Comparison of ENCODE assay signal across 8 cellular contexts in the genomic region with DNA sequence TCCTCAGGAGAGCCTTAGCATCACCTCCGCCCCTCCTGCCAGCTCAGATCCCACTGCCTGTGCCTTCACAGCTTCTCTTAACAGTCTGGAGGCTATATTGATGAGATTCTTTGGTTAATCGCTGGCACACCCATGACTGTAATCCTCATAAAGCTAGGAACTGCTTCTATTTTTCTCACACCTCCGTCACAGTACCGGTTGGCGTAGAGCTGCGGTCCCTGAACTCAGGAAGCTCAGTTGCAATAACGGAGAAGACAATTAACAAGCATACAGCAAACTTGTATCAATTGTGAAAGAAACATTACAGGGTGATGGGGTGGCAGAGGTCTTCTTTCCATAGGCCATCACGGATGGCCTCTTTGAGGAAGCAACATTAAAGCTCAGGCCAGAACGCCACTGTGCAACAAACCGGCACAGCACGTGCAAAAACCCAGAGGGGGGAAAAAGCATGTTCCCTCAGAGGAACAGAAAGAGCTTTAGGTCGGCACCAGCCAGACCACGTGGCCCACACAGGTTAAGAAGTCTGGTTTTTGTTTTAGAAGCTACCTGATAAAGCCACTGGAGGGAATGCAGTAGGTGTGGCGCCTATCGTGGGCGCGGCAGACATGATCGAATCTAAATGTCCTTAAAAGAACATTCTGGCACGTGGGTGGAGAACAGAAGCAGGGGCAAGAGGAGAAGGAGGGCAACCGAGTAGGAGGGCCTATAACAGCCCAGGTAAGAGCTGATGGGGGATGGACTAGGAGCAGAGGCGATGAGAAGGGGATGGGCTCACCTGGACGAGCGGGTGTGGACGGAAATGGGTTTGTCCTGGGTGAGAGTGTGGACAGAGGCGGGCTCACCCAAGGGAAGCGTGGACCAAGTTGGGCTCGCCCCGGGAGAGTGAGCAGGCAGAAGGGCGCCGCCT. TPM values are rescaled to one million over a fixed set of nuclear protein-coding genes. Genes with fewer than 3 reads are reported as not detected.
DNase-seq lines count a peak whose midpoint lies in the region; ATAC-seq, FAIRE-seq and TF ChIP-seq lines count a peak whose summit lies in the region.
"Not testable (repeated sequence)": the region's sequence is repeated elsewhere in the genome, so short reads cannot be mapped to it uniquely, and the experiment has no call there.

No MANE protein-coding gene starts in this region.

- not testable (repeated sequence) for H3K4me1 ChIP-seq in BE2C; SJSA1 (replicated peaks); astrocyte (ENCODE audit: insufficient read depth, low read length)

- peak overlapping the region; percentile 66 for H3K27ac ChIP-seq in SJSA1
- H3K27ac ChIP-seq in astrocyte (ENCODE audit: low read depth, low read length) = peak overlapping the region; percentile 68
- peak overlapping the region; percentile 44 to 95 (median 88) for H3K27ac ChIP-seq in skin epidermis

- TF ChIP-seq CTCF in BE2C (IDR thresholded peaks at IDR 0.05; ENCODE audit: low read depth, low read length); astrocyte (IDR thresholded peaks at IDR 0.05; ENCODE audit: insufficient read depth, low read depth, low read length); fibroblast of pulmonary artery (IDR thresholded peaks at IDR 0.05; ENCODE audit: low read length, missing control alignments); mesothelial cell of epicardium (IDR thresholded peaks at IDR 0.05; ENCODE audit: unreplicated experiment): not testable (repeated sequence)

- not testable (repeated sequence) for H3K27me3 Mint-ChIP-seq in astrocyte (ENCODE audit: low read depth, unreplicated experiment); mesothelial cell of epicardium (ENCODE audit: low read depth)

- not testable (repeated sequence) for H3K36me3 ChIP-seq in BE2C; SJSA1; astrocyte (ENCODE audit: insufficient read depth, low read length)

- peak overlapping the region; percentile 88 for H3K4me2 ChIP-seq in astrocyte (ENCODE audit: low read length)

- peaks cover 40% of the 10 kb centered on the region for H3K79me2 ChIP-seq in astrocyte (ENCODE audit: insufficient read depth, low read length)

- not testable (repeated sequence) for H3K36me3 Mint-ChIP-seq in astrocyte (ENCODE audit: low read depth, unreplicated experiment); mesothelial cell of epicardium

- H3K9me3 ChIP-seq in BE2C; SJSA1 (replicated peaks); astrocyte (ENCODE audit: insufficient read depth, low read depth, low read length): not testable (repeated sequence)

- H3K4me1 Mint-ChIP-seq in astrocyte (ENCODE audit: low read depth, unreplicated experiment) = peaks cover 16% of the 10 kb centered on the region
- peaks cover 18% of the 10 kb centered on the region for H3K4me1 Mint-ChIP-seq in mesothelial cell of epicardium

- not testable (repeated sequence) for H3K27me3 ChIP-seq in BE2C; SJSA1 (replicated peaks); astrocyte (ENCODE audit: insufficient read depth, low read length)

- peak overlapping the region; percentile 91 for H3K27ac Mint-ChIP-seq in astrocyte (ENCODE audit: unreplicated experiment)
- peak overlapping the region; percentile 97 for H3K27ac Mint-ChIP-seq in mesothelial cell of epicardium

- H2AFZ ChIP-seq in astrocyte (ENCODE audit: low read depth, low read length) = peak overlapping the region; percentile 97

- not testable (repeated sequence) for H3K9me3 Mint-ChIP-seq in astrocyte (ENCODE audit: unreplicated experiment); mesothelial cell of epicardium

- FAIRE-seq in astrocyte (lab: Jason Lieb, UNC) = not testable (repeated sequence)

- H3K4me3 Mint-ChIP-seq in astrocyte (ENCODE audit: unreplicated experiment) (peak overlapping the region; percentile 99), mesothelial cell of epicardium (peak overlapping the region; percentile 99)

- peak overlapping the region; percentile 93 for H3K9ac ChIP-seq in astrocyte (ENCODE audit: low read length)

- not testable (repeated sequence) for DNase-seq in BE2C; SJSA1 (ENCODE audit: low read depth in 1 of 2, low spot score in 2 of 2); astrocyte (ENCODE audit: low read depth); fibroblast of pulmonary artery (ENCODE audit: low read depth); mesothelial cell of epicardium (ENCODE audit: low spot score in 2 of 2, unreplicated experiment in 2 of 2)

- H3K4me3 ChIP-seq in BE2C (ENCODE audit: low read depth, low read length) (peak overlapping the region; percentile 76), SJSA1 (peak overlapping the region; percentile 84), astrocyte (ENCODE audit: insufficient read depth, low read depth, low read length) (peak overlapping the region; percentile 86), fibroblast of pulmonary artery (replicated peaks; ENCODE audit: low read depth, low read length) (peak overlapping the region; percentile 71), skin epidermis (peak overlapping the region; percentile 66 to 97 (median 89))

- ATAC-seq in GM19043 (IDR thresholded peaks at IDR 0.05; ENCODE audit: low read depth, unreplicated experiment) (peak; percentile 27), HG03139 (IDR thresholded peaks at IDR 0.05; ENCODE audit: unreplicated experiment) (peak; percentile 26)

- H4K20me1 ChIP-seq in astrocyte (ENCODE audit: insufficient read depth, low read length) = not testable (repeated sequence)

RNA-seq across cellular contexts. Expression of a gene that starts 0.7 kb away (rescaled TPM):
- polyA plus RNA-seq in BE2C (2012; ENCODE audit: insufficient read depth, insufficient read length, low read depth) = 51.4 TPM
- 40.2 and 43.4 TPM in 2 replicates for total RNA-seq in SJSA1 (2014; rRNA removed; shearing (Covaris generic))
- total RNA-seq in astrocyte (54.9 TPM in 2 replicates), mesothelial cell of epicardium (52.2 to 59.6 TPM (median 53.2 TPM) in 3 replicates)

RNA-seq across cellular contexts. Expression of a gene that starts 34.9 kb away (rescaled TPM):
- 12.1 TPM for polyA plus RNA-seq in BE2C (2012; ENCODE audit: insufficient read depth, insufficient read length, low read depth)
- 2.9 and 8.6 TPM in 2 replicates for total RNA-seq in SJSA1 (2014; rRNA removed; shearing (Covaris generic))
- 1.2 and 2.2 TPM in 2 replicates for total RNA-seq in astrocyte
- total RNA-seq in mesothelial cell of epicardium = 2.5 to 3.0 TPM (median 2.6 TPM) in 3 replicates
